ENCODE assay signal across 29 cellular contexts in genomic region chr5:140037012-140037411, GRCh38. TPM values are rescaled to one million over a fixed set of nuclear protein-coding genes. Genes with fewer than 3 reads are reported as not detected.
"Had no signal": no experiment of that assay in that cellular context is flagged by ENCODE, and none has a peak within 500 bp of the region (broad histone marks: within the 10 kb centered on the region; RNA-seq: fewer than 3 reads in every experiment).

No MANE protein-coding gene starts in this region.

- H3K27me3 ChIP-seq: esophagus muscularis mucosa, right lobe of liver, thyroid gland had no signal

- H3K36me3 ChIP-seq: esophagus muscularis mucosa, right lobe of liver, thyroid gland, upper lobe of left lung had no signal

- H3K4me1 ChIP-seq: foreskin keratinocyte had no signal

- H3K9ac ChIP-seq: parathyroid adenoma had no signal

- H3K9me3 ChIP-seq: esophagus muscularis mucosa, right lobe of liver, thyroid gland, upper lobe of left lung had no signal

- ATAC-seq: activated CD8-positive, alpha-beta memory T cell treated with anti-CD3 and anti-CD28 coated beads, Interleukin-2, amount 10 ng/mL, durations not matched to agents 7 days and 5 days; activated CD8-positive, alpha-beta T cell treated with anti-CD3 and anti-CD28 coated beads for 36 hours; activated naive CD8-positive, alpha-beta T cell treated with anti-CD3 and anti-CD28 coated beads, Interleukin-2, amount 50 U/mL, for 24 hours; foreskin keratinocyte; left cardiac atrium; naive thymus-derived CD4-positive, alpha-beta T cell; right lobe of liver; stimulated activated memory B cell treated with anti-CD40 and anti-IgM and Interleukin-4, amounts not matched to agents 10 μg/mL and 1 μg/mL and 100 μg/mL, for 72 hours; stimulated activated naive CD8-positive, alpha-beta T cell treated with anti-CD3 and anti-CD28 coated beads, Interleukin-15, amount 100 ng/mL, for 72 hours had no signal

- H3K4me3 ChIP-seq: esophagus muscularis mucosa, right lobe of liver, skin epidermis, thyroid gland, upper lobe of left lung had no signal

- H3K27ac ChIP-seq: foreskin keratinocyte, parathyroid adenoma, right lobe of liver, thyroid gland had no signal

- FAIRE-seq: bronchial epithelial cell, colon, keratinocyte had no signal

- DNase-seq: activated B cell treated with CpG ODN at 0.5 μM for 24 hours; activated CD4-positive, alpha-beta T cell treated with anti-CD3 and anti-CD28 coated beads, Interleukin-2, amount 50 U/mL, for 1 hour; activated CD8-positive, alpha-beta memory T cell treated with anti-CD3 and anti-CD28 coated beads, Interleukin-2, amount 10 ng/mL, durations not matched to agents 7 days and 5 days; activated CD8-positive, alpha-beta T cell treated with anti-CD3 and anti-CD28 coated beads for 36 hours; activated naive CD8-positive, alpha-beta T cell treated with anti-CD3 and anti-CD28 coated beads, Interleukin-2, amount 50 U/mL, for 24 hours; activated T-cell treated with anti-CD3 and anti-CD28 coated beads, Interleukin-2, amount 50 U/mL, for 48 hours; dermis blood vessel endothelial cell; effector CD4-positive, alpha-beta T cell; foreskin keratinocyte; left cardiac atrium; mammary epithelial cell; midbrain; naive thymus-derived CD4-positive, alpha-beta T cell; right lobe of liver; stimulated activated CD4-positive, alpha-beta T cell treated with anti-CD3 and anti-CD28 coated beads, Interleukin-12 subunit alpha, Interleukin-12 subunit beta, amount 100 ng/mL, for 4 hours; stimulated activated CD4-positive, alpha-beta T cell treated with anti-CD3 and anti-CD28 coated beads, Interleukin-4, amount 100 ng/mL, for 4 hours; stimulated activated CD8-positive, alpha-beta memory T cell treated with anti-CD3 and anti-CD28 coated beads, Interleukin-4, amount 100 ng/mL, for 48 hours; stimulated activated naive CD8-positive, alpha-beta T cell treated with anti-CD3 and anti-CD28 coated beads, Interleukin-15, amount 100 ng/mL, for 72 hours; T-helper 1 cell; thyroid gland had no signal

RNA-seq across cellular contexts. Expression of gene NRG2, which starts 6.1 kb away (rescaled TPM):
- total RNA-seq: activated T-helper 2 cell treated with anti-CD3 and anti-CD28 coated beads, Interferon-gamma antibody, Interleukin-2, Interleukin-4, amounts not matched to agents 10 μg/mL and 5 μg/mL and 100 μg/mL, durations not matched to agents 14 hours and 24 hours and 36 hours had no signal
